Comparison of ENCODE assay signal across 17 cellular contexts in genomic region chr10:75070478-75071163, GRCh38. TPM values are rescaled to one million over a fixed set of nuclear protein-coding genes. Genes with fewer than 3 reads are reported as not detected.
DNase-seq lines count a peak whose midpoint lies in the region; ATAC-seq and TF ChIP-seq lines count a peak whose summit lies in the region.
"Had no signal": no experiment of that assay in that cellular context is flagged by ENCODE, and none has a peak within 500 bp of the region (broad histone marks: within the 10 kb centered on the region; RNA-seq: fewer than 3 reads in every experiment).

No MANE protein-coding gene starts in this region.

- H3K27me3 Mint-ChIP-seq in activated T-helper 1 cell treated with anti-CD3 and anti-CD28 coated beads, Interleukin-12 subunit alpha, Interleukin-12 subunit beta, Interleukin-2, Interleukin-4 antibody, amounts not matched to agents 30 ng/mL and 10 ng/mL and 1 ng/mL, durations not matched to agents 14 hours and 24 hours and 36 hours (ENCODE audit: insufficient read depth): no peaks in the 10 kb centered on the region
- H3K27me3 Mint-ChIP-seq: activated CD8-positive, alpha-beta T cell treated with anti-CD3 and anti-CD28 coated beads for 36 hours; activated naive CD8-positive, alpha-beta T cell; activated T-cell treated with anti-CD3 and anti-CD28 coated beads, Interleukin-2, amount 50 U/mL, for 24 hours; stimulated activated memory B cell treated with anti-CD40 and anti-IgM and Interleukin-4, amounts not matched to agents 10 μg/mL and 1 μg/mL and 100 μg/mL, for 72 hours had no signal

- peaks cover 19% of the 10 kb centered on the region for H3K4me1 Mint-ChIP-seq in activated T-helper 1 cell treated with anti-CD3 and anti-CD28 coated beads, Interleukin-12 subunit alpha, Interleukin-12 subunit beta, Interleukin-2, Interleukin-4 antibody, amounts not matched to agents 30 ng/mL and 10 ng/mL and 1 ng/mL, durations not matched to agents 14 hours and 24 hours and 36 hours (ENCODE audit: low read depth)

- no peak for ATAC-seq in HG02884 (IDR thresholded peaks at IDR 0.05; ENCODE audit: unreplicated experiment)
- ATAC-seq: activated CD4-positive, CD25-positive, alpha-beta regulatory T cell treated with anti-CD3 and anti-CD28 coated beads, Interleukin-2, amount 50 U/mL, for 24 hours; activated CD8-positive, alpha-beta T cell treated with anti-CD3 and anti-CD28 coated beads for 36 hours; CD8-positive, alpha-beta T cell; stimulated activated memory B cell treated with anti-CD40 and anti-IgM and Interleukin-4, amounts not matched to agents 10 μg/mL and 1 μg/mL and 100 μg/mL, for 72 hours had no signal

- H3K27ac Mint-ChIP-seq in activated T-helper 1 cell treated with anti-CD3 and anti-CD28 coated beads, Interleukin-12 subunit alpha, Interleukin-12 subunit beta, Interleukin-2, Interleukin-4 antibody, amounts not matched to agents 30 ng/mL and 10 ng/mL and 1 ng/mL, durations not matched to agents 14 hours and 24 hours and 36 hours: peak overlapping the region; percentile 34
- H3K27ac Mint-ChIP-seq: activated CD8-positive, alpha-beta T cell treated with anti-CD3 and anti-CD28 coated beads for 36 hours; activated naive CD8-positive, alpha-beta T cell; activated T-cell treated with anti-CD3 and anti-CD28 coated beads, Interleukin-2, amount 50 U/mL, for 24 hours; CD8-positive, alpha-beta T cell; stimulated activated memory B cell treated with anti-CD40 and anti-IgM and Interleukin-4, amounts not matched to agents 10 μg/mL and 1 μg/mL and 100 μg/mL, for 72 hours had no signal

- DNase-seq in NCI-H82 (lab: John Stamatoyannopoulos, UW) (peak; percentile 73), right atrium auricular region (ENCODE audit: low spot score) (no peak), epidermal melanocyte (ENCODE audit: insufficient read length, low spot score) (no peak)
- no peak for DNase-seq in activated T-helper 1 cell treated with anti-CD3 and anti-CD28 coated beads, Interleukin-12 subunit alpha, Interleukin-12 subunit beta, Interleukin-2, Interleukin-4 antibody, amounts not matched to agents 30 ng/mL and 10 ng/mL and 1 ng/mL, durations not matched to agents 14 hours and 24 hours and 36 hours (ENCODE audit: low spot score)
- no peak for DNase-seq in activated effector memory CD4-positive, alpha-beta T cell treated with anti-CD3 and anti-CD28 coated beads, Interleukin-2, amount 50 U/mL, for 16 hours
- DNase-seq: activated CD8-positive, alpha-beta T cell treated with anti-CD3 and anti-CD28 coated beads for 36 hours; activated T-cell treated with anti-CD3 and anti-CD28 coated beads, Interleukin-2, amount 50 U/mL, for 24 hours; CD8-positive, alpha-beta T cell; NCI-H2081 treated with DMSO at 0.1 percent for 48 hours; T-helper 9 cell; thyroid gland had no signal

- H3K4me1 ChIP-seq in right atrium auricular region: peaks cover 0 to 18% of the 10 kb centered on the region in 2 donors
- H3K4me1 ChIP-seq in skeletal muscle tissue (ENCODE audit: control insufficient read depth in 3 of 3, insufficient read depth in 3 of 3, low read length in 3 of 3): peaks cover 19 to 43% (median 30%) of the 10 kb centered on the region in 3 donors
- H3K4me1 ChIP-seq: thyroid gland had no signal

- H3K4me3 Mint-ChIP-seq in activated T-helper 1 cell treated with anti-CD3 and anti-CD28 coated beads, Interleukin-12 subunit alpha, Interleukin-12 subunit beta, Interleukin-2, Interleukin-4 antibody, amounts not matched to agents 30 ng/mL and 10 ng/mL and 1 ng/mL, durations not matched to agents 14 hours and 24 hours and 36 hours: no peak overlapping the region
- H3K4me3 Mint-ChIP-seq: activated CD8-positive, alpha-beta T cell treated with anti-CD3 and anti-CD28 coated beads for 36 hours; activated naive CD8-positive, alpha-beta T cell; activated T-cell treated with anti-CD3 and anti-CD28 coated beads, Interleukin-2, amount 50 U/mL, for 24 hours; CD8-positive, alpha-beta T cell; stimulated activated memory B cell treated with anti-CD40 and anti-IgM and Interleukin-4, amounts not matched to agents 10 μg/mL and 1 μg/mL and 100 μg/mL, for 72 hours had no signal

- no peak overlapping the region for H3K4me3 ChIP-seq in right atrium auricular region
- H3K4me3 ChIP-seq in skeletal muscle tissue (ENCODE audit: low read length in 3 of 3): peak overlapping the region in 1 of 3 donors; percentile 49
- H3K4me3 ChIP-seq: thyroid gland had no signal

- intact Hi-C loops in activated T-helper 1 cell treated with anti-CD3 and anti-CD28 coated beads, Interleukin-12 subunit alpha, Interleukin-12 subunit beta, Interleukin-2, Interleukin-4 antibody, amounts not matched to agents 30 ng/mL and 10 ng/mL and 1 ng/mL, durations not matched to agents 14 hours and 24 hours and 36 hours (cut with micrococcal nuclease): no loop called here

- H3K9ac ChIP-seq in skeletal muscle tissue (ENCODE audit: low read depth in 1 of 3, low read length in 3 of 3): peak overlapping the region; percentile 57 to 91 (median 63)

- H3K9me3 Mint-ChIP-seq in activated T-helper 1 cell treated with anti-CD3 and anti-CD28 coated beads, Interleukin-12 subunit alpha, Interleukin-12 subunit beta, Interleukin-2, Interleukin-4 antibody, amounts not matched to agents 30 ng/mL and 10 ng/mL and 1 ng/mL, durations not matched to agents 14 hours and 24 hours and 36 hours: no peaks in the 10 kb centered on the region
- H3K9me3 Mint-ChIP-seq: activated CD8-positive, alpha-beta T cell treated with anti-CD3 and anti-CD28 coated beads for 36 hours; activated T-cell treated with anti-CD3 and anti-CD28 coated beads, Interleukin-2, amount 50 U/mL, for 24 hours; CD8-positive, alpha-beta T cell; stimulated activated memory B cell treated with anti-CD40 and anti-IgM and Interleukin-4, amounts not matched to agents 10 μg/mL and 1 μg/mL and 100 μg/mL, for 72 hours had no signal

- H3K36me3 ChIP-seq in right atrium auricular region (no peaks in the 10 kb centered on the region), skeletal muscle tissue (ENCODE audit: control insufficient read depth in 3 of 3, insufficient read depth in 3 of 3, low read length in 3 of 3) (peaks cover 0 to 3% (median 2%) of the 10 kb centered on the region in 3 donors)
- H3K36me3 ChIP-seq: thyroid gland had no signal

- H3K9me3 ChIP-seq in right atrium auricular region (no peaks in the 10 kb centered on the region), skeletal muscle tissue (ENCODE audit: control insufficient read depth in 3 of 3, low read length in 3 of 3) (no peaks in the 10 kb centered on the region)
- H3K9me3 ChIP-seq: thyroid gland had no signal

- no peak for TF ChIP-seq CTCF in right atrium auricular region (IDR thresholded peaks at IDR 0.05)

- H3K27ac ChIP-seq in right atrium auricular region (peak overlapping the region; percentile 56 to 62), skeletal muscle tissue (ENCODE audit: low read depth, low read length) (peak overlapping the region; percentile 28)
- H3K27ac ChIP-seq: HL-60, thyroid gland had no signal

- no peaks in the 10 kb centered on the region for H3K36me3 Mint-ChIP-seq in activated T-helper 1 cell treated with anti-CD3 and anti-CD28 coated beads, Interleukin-12 subunit alpha, Interleukin-12 subunit beta, Interleukin-2, Interleukin-4 antibody, amounts not matched to agents 30 ng/mL and 10 ng/mL and 1 ng/mL, durations not matched to agents 14 hours and 24 hours and 36 hours (ENCODE audit: low read depth)
- H3K36me3 Mint-ChIP-seq: activated naive CD8-positive, alpha-beta T cell; CD8-positive, alpha-beta T cell; stimulated activated memory B cell treated with anti-CD40 and anti-IgM and Interleukin-4, amounts not matched to agents 10 μg/mL and 1 μg/mL and 100 μg/mL, for 72 hours had no signal

- no peaks in the 10 kb centered on the region for H3K27me3 ChIP-seq in right atrium auricular region
- no peaks in the 10 kb centered on the region for H3K27me3 ChIP-seq in skeletal muscle tissue (ENCODE audit: control insufficient read depth in 3 of 3, insufficient read depth in 3 of 3, low read length in 3 of 3)
- H3K27me3 ChIP-seq: thyroid gland had no signal

RNA-seq across cellular contexts. Expression of gene SAMD8, which starts 40.8 kb away (rescaled TPM):
- 16.2 and 16.5 TPM in 2 replicates for total RNA-seq in activated T-helper 1 cell treated with anti-CD3 and anti-CD28 coated beads, Interleukin-12 subunit alpha, Interleukin-12 subunit beta, Interleukin-2, Interleukin-4 antibody, amounts not matched to agents 30 ng/mL and 10 ng/mL and 1 ng/mL, durations not matched to agents 14 hours and 24 hours and 36 hours
- total RNA-seq in right atrium auricular region: 10 to 100 TPM; 24.7 to 26.3 TPM
- 17.7 TPM for total RNA-seq in skeletal muscle tissue
